22 cellular contexts compared by ENCODE assay signal in the genomic region with DNA sequence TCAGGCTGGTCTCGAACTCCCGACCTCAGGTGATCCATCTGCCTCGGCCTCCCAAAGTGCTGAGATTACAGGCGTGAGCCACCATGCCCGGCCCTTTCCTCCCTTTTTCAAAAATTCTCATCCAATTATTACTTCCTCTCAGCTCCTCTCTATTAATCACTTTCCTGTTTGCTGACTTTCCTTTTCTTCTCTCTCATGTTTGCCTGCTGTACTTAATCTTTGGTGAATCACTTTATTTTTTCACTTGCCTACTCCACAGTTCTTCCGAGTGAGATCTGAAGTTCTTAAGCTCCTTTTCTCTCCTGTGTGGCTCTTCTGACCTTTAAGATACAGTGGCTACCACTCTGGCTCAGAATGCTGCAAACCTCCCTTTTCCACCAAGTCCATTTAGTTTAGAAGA.
DNase-seq lines count a peak whose midpoint lies in the region; ATAC-seq, FAIRE-seq and TF ChIP-seq lines count a peak whose summit lies in the region.
"Had no signal": no experiment of that assay in that cellular context is flagged by ENCODE, and none has a peak within 500 bp of the region (broad histone marks: within the 10 kb centered on the region; RNA-seq: fewer than 3 reads in every experiment).

No MANE protein-coding gene starts in this region.

- H3K27me3 Mint-ChIP-seq in activated CD4-positive, alpha-beta T cell treated with anti-CD3 and anti-CD28 coated beads, Interleukin-2, amount 10 ng/mL, durations not matched to agents 24 days and 14 days: peaks cover 4% of the 10 kb centered on the region
- peaks cover 6% of the 10 kb centered on the region for H3K27me3 Mint-ChIP-seq in neural progenitor cell (ENCODE audit: insufficient read depth, low read depth)
- H3K27me3 Mint-ChIP-seq: activated CD8-positive, alpha-beta memory T cell treated with anti-CD3 and anti-CD28 coated beads, Interleukin-2, amount 10 ng/mL, durations not matched to agents 7 days and 5 days; stimulated activated naive CD8-positive, alpha-beta T cell treated with anti-CD3 and anti-CD28 coated beads, Interleukin-15, amount 100 ng/mL, for 72 hours had no signal

- intact Hi-C loops in activated CD4-positive, alpha-beta T cell treated with anti-CD3 and anti-CD28 coated beads, Interleukin-2, amount 10 ng/mL, durations not matched to agents 24 days and 14 days (cut with micrococcal nuclease): no loop called here

- no peaks in the 10 kb centered on the region for H3K27me3 ChIP-seq in SJSA1 (replicated peaks)
- H3K27me3 ChIP-seq in smooth muscle cell (ENCODE audit: low read depth): no peaks in the 10 kb centered on the region
- no peaks in the 10 kb centered on the region for H3K27me3 ChIP-seq in neural progenitor cell
- H3K27me3 ChIP-seq: heart left ventricle, tibial nerve had no signal

- H3K4me3 ChIP-seq in SJSA1 (no peak overlapping the region), smooth muscle cell (no peak overlapping the region), neural progenitor cell (no peak overlapping the region)
- H3K4me3 ChIP-seq: heart left ventricle, tibial nerve had no signal

- H3K9ac ChIP-seq in smooth muscle cell (ENCODE audit: low read depth) (no peak overlapping the region), neural progenitor cell (no peak overlapping the region)

- H3K27ac Mint-ChIP-seq in activated CD4-positive, alpha-beta T cell treated with anti-CD3 and anti-CD28 coated beads, Interleukin-2, amount 10 ng/mL, durations not matched to agents 24 days and 14 days: peak overlapping the region; percentile 5
- H3K27ac Mint-ChIP-seq in neural progenitor cell: no peak overlapping the region
- H3K27ac Mint-ChIP-seq: activated CD8-positive, alpha-beta memory T cell treated with anti-CD3 and anti-CD28 coated beads, Interleukin-2, amount 10 ng/mL, durations not matched to agents 7 days and 5 days; activated naive CD4-positive, alpha-beta T cell treated with anti-CD3 and anti-CD28 coated beads, Interleukin-2, amount 50 U/mL, for 72 hours; activated T-helper 1 cell treated with anti-CD3 and anti-CD28 coated beads, Interleukin-12 subunit alpha, Interleukin-12 subunit beta, Interleukin-2, Interleukin-4 antibody, amounts not matched to agents 30 ng/mL and 10 ng/mL and 1 ng/mL, durations not matched to agents 14 hours and 24 hours and 36 hours; endodermal cell had no signal

- WGBS in smooth muscle cell (ENCODE audit: low lambda C conversion rate): 80% methylated on average over 6 of the region's 6 CpGs

- peaks cover 4% of the 10 kb centered on the region for H3F3A ChIP-seq in smooth muscle cell (ENCODE audit: low read depth)
- H3F3A ChIP-seq in neural progenitor cell (ENCODE audit: low read depth): no peaks in the 10 kb centered on the region

- H3K4me1 ChIP-seq in SJSA1 (replicated peaks) (peaks cover 41% of the 10 kb centered on the region), smooth muscle cell (ENCODE audit: low read depth) (no peaks in the 10 kb centered on the region), neural progenitor cell (no peaks in the 10 kb centered on the region)
- H3K4me1 ChIP-seq: tibial nerve had no signal

- H3K9me3 Mint-ChIP-seq in activated CD4-positive, alpha-beta T cell treated with anti-CD3 and anti-CD28 coated beads, Interleukin-2, amount 10 ng/mL, durations not matched to agents 24 days and 14 days: peaks cover 4% of the 10 kb centered on the region
- peaks cover 6% of the 10 kb centered on the region for H3K9me3 Mint-ChIP-seq in neural progenitor cell
- H3K9me3 Mint-ChIP-seq: activated T-helper 1 cell treated with anti-CD3 and anti-CD28 coated beads, Interleukin-12 subunit alpha, Interleukin-12 subunit beta, Interleukin-2, Interleukin-4 antibody, amounts not matched to agents 30 ng/mL and 10 ng/mL and 1 ng/mL, durations not matched to agents 14 hours and 24 hours and 36 hours; stimulated activated naive CD8-positive, alpha-beta T cell treated with anti-CD3 and anti-CD28 coated beads, Interleukin-15, amount 100 ng/mL, for 72 hours had no signal

- H3K79me2 ChIP-seq in smooth muscle cell (ENCODE audit: low read depth): no peaks in the 10 kb centered on the region
- no peaks in the 10 kb centered on the region for H3K79me2 ChIP-seq in neural progenitor cell (ENCODE audit: low read depth)

- FAIRE-seq in D721Med (lab: Jason Lieb, UNC): no peak
- FAIRE-seq: A204.1, colon, H1 had no signal

- peak overlapping the region; percentile 27 for H3K4me2 ChIP-seq in smooth muscle cell
- no peak overlapping the region for H3K4me2 ChIP-seq in neural progenitor cell

- H3K9me3 ChIP-seq in SJSA1 (replicated peaks) (no peaks in the 10 kb centered on the region), smooth muscle cell (replicated peaks; ENCODE audit: low read depth) (no peaks in the 10 kb centered on the region), neural progenitor cell (ENCODE audit: low read depth) (no peaks in the 10 kb centered on the region)

- H3K36me3 ChIP-seq in SJSA1: no peaks in the 10 kb centered on the region
- no peaks in the 10 kb centered on the region for H3K36me3 ChIP-seq in smooth muscle cell (ENCODE audit: low read depth)
- no peaks in the 10 kb centered on the region for H3K36me3 ChIP-seq in neural progenitor cell
- H3K36me3 ChIP-seq: heart left ventricle, tibial nerve had no signal

- H3K4me1 Mint-ChIP-seq in activated CD4-positive, alpha-beta T cell treated with anti-CD3 and anti-CD28 coated beads, Interleukin-2, amount 10 ng/mL, durations not matched to agents 24 days and 14 days: peaks cover 5% of the 10 kb centered on the region
- H3K4me1 Mint-ChIP-seq in neural progenitor cell: no peaks in the 10 kb centered on the region
- H3K4me1 Mint-ChIP-seq: endodermal cell had no signal

- H3K4me3 Mint-ChIP-seq in activated CD4-positive, alpha-beta T cell treated with anti-CD3 and anti-CD28 coated beads, Interleukin-2, amount 10 ng/mL, durations not matched to agents 24 days and 14 days: no peak overlapping the region
- H3K4me3 Mint-ChIP-seq in neural progenitor cell: no peak overlapping the region
- H3K4me3 Mint-ChIP-seq: activated CD8-positive, alpha-beta memory T cell treated with anti-CD3 and anti-CD28 coated beads, Interleukin-2, amount 10 ng/mL, durations not matched to agents 7 days and 5 days; activated T-helper 1 cell treated with anti-CD3 and anti-CD28 coated beads, Interleukin-12 subunit alpha, Interleukin-12 subunit beta, Interleukin-2, Interleukin-4 antibody, amounts not matched to agents 30 ng/mL and 10 ng/mL and 1 ng/mL, durations not matched to agents 14 hours and 24 hours and 36 hours; endodermal cell; naive thymus-derived CD4-positive, alpha-beta T cell; stimulated activated naive CD8-positive, alpha-beta T cell treated with anti-CD3 and anti-CD28 coated beads, Interleukin-15, amount 100 ng/mL, for 72 hours had no signal

- H3K36me3 Mint-ChIP-seq in activated CD4-positive, alpha-beta T cell treated with anti-CD3 and anti-CD28 coated beads, Interleukin-2, amount 10 ng/mL, durations not matched to agents 24 days and 14 days (ENCODE audit: low read depth): no peaks in the 10 kb centered on the region
- H3K36me3 Mint-ChIP-seq in neural progenitor cell: no peaks in the 10 kb centered on the region
- H3K36me3 Mint-ChIP-seq: activated naive CD4-positive, alpha-beta T cell treated with anti-CD3 and anti-CD28 coated beads, Interleukin-2, amount 50 U/mL, for 72 hours had no signal

- H3K27ac ChIP-seq in SJSA1 (peak overlapping the region; percentile 45), epithelial cell of prostate (peak overlapping the region; percentile 47), smooth muscle cell (ENCODE audit: low read depth) (peak overlapping the region; percentile 10), neural progenitor cell (no peak overlapping the region)
- H3K27ac ChIP-seq: heart left ventricle, tibial nerve had no signal

- H2AFZ ChIP-seq in smooth muscle cell (ENCODE audit: low read depth) (no peak overlapping the region), neural progenitor cell (replicated peaks) (no peak overlapping the region)

- DNase-seq in activated CD4-positive, alpha-beta T cell treated with anti-CD3 and anti-CD28 coated beads, Interleukin-2, amount 10 ng/mL, durations not matched to agents 24 days and 14 days: no peak
- no peak for DNase-seq in activated CD4-positive, alpha-beta T cell treated with anti-CD3 and anti-CD28 coated beads, Interleukin-2, amount 50 U/mL, for 4 hours
- no peak for DNase-seq in SJSA1 (ENCODE audit: low read depth in 1 of 2, low spot score in 2 of 2)
- no peak for DNase-seq in epithelial cell of prostate (ENCODE audit: low read depth, low spot score)
- DNase-seq in smooth muscle cell (lab: John Stamatoyannopoulos, UW; ENCODE audit: unreplicated experiment): no peak
- DNase-seq in D721Med (ENCODE audit: insufficient read length, low spot score): no peak
- no peak for DNase-seq in neural progenitor cell (ENCODE audit: low spot score)
- DNase-seq: activated CD8-positive, alpha-beta memory T cell treated with anti-CD3 and anti-CD28 coated beads, Interleukin-2, amount 10 ng/mL, durations not matched to agents 7 days and 5 days; endodermal cell; heart left ventricle; naive thymus-derived CD4-positive, alpha-beta T cell; NCI-H1436 treated with DMSO at 0.1 percent for 48 hours; NCI-H524 treated with DMSO at 0.1 percent for 48 hours; RPMI8226; stimulated activated naive CD8-positive, alpha-beta T cell treated with anti-CD3 and anti-CD28 coated beads, Interleukin-15, amount 100 ng/mL, for 72 hours had no signal

- TF ChIP-seq CTCF in smooth muscle cell (IDR thresholded peaks at IDR 0.05; ENCODE audit: borderline replicate concordance, insufficient read depth, poor library complexity, severe bottlenecking) (no peak), D721Med (IDR thresholded peaks at IDR 0.05; ENCODE audit: insufficient read depth, missing control alignments) (no peak), neural progenitor cell (IDR thresholded peaks at IDR 0.05) (no peak)

- ATAC-seq in GM18909 (IDR thresholded peaks at IDR 0.05; ENCODE audit: poor library complexity, unreplicated experiment): no peak
- ATAC-seq: activated CD8-positive, alpha-beta memory T cell treated with anti-CD3 and anti-CD28 coated beads, Interleukin-2, amount 10 ng/mL, durations not matched to agents 7 days and 5 days; activated naive CD4-positive, alpha-beta T cell treated with anti-CD3 and anti-CD28 coated beads, Interleukin-2, amount 50 U/mL, for 72 hours; naive thymus-derived CD4-positive, alpha-beta T cell; stimulated activated naive CD8-positive, alpha-beta T cell treated with anti-CD3 and anti-CD28 coated beads, Interleukin-15, amount 100 ng/mL, for 72 hours had no signal

- H4K20me1 ChIP-seq in smooth muscle cell (ENCODE audit: low read depth) (no peaks in the 10 kb centered on the region), neural progenitor cell (ENCODE audit: low read depth) (no peaks in the 10 kb centered on the region)
